13 cellular contexts compared by ENCODE assay signal in the genomic region with DNA sequence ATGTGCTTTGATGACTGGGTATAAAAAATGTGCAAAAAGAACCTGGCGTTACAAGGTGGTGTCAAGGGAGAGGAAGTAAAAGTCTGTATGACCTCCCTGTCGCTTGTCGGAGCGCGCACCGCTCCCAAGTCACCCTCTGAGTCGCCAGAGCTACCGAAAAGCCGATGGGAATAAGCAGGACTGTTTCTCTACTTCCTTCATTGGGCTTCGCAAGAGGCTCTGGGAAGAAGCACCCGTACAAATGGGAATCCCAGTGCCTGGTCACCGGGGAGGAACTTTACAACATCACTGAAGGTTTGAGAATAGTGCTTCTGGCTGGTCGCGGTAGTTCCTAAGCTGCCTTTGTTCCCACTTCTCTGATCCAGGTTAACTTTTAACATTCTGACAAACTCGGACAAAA. TPM values are rescaled to one million over a fixed set of nuclear protein-coding genes. Genes with fewer than 3 reads are reported as not detected.
DNase-seq lines count a peak whose midpoint lies in the region; ATAC-seq and TF ChIP-seq lines count a peak whose summit lies in the region.
"Had no signal": no experiment of that assay in that cellular context is flagged by ENCODE, and none has a peak within 500 bp of the region (broad histone marks: within the 10 kb centered on the region; RNA-seq: fewer than 3 reads in every experiment).

No MANE protein-coding gene starts in this region.

- no peak overlapping the region for H2AFZ ChIP-seq in trophoblast cell (ENCODE audit: insufficient read depth, low read length, poor library complexity)

- H3K4ac ChIP-seq in trophoblast cell (ENCODE audit: low read depth, low read length): no peak overlapping the region

- no peak overlapping the region for H3K18ac ChIP-seq in trophoblast cell (ENCODE audit: low read length)

- H3K27me3 Mint-ChIP-seq in T-cell: peaks cover 77 to 89% of the 10 kb centered on the region in 2 donors
- peaks cover 50 to 75% (median 62%) of the 10 kb centered on the region in 3 donors for H3K27me3 Mint-ChIP-seq in immature natural killer cell (ENCODE audit: low read depth in 3 of 3)
- peaks cover 83 to 94% of the 10 kb centered on the region in 2 donors for H3K27me3 Mint-ChIP-seq in stimulated activated naive B cell treated with anti-CD40 and anti-IgM and Interleukin-4, amounts not matched to agents 10 μg/mL and 1 μg/mL and 100 μg/mL, for 72 hours

- H3K36me3 Mint-ChIP-seq in T-cell (peaks cover 5% of the 10 kb centered on the region), immature natural killer cell (peaks cover 0 to 9% (median 0%) of the 10 kb centered on the region in 3 donors)
- H3K36me3 Mint-ChIP-seq in stimulated activated naive B cell treated with anti-CD40 and anti-IgM and Interleukin-4, amounts not matched to agents 10 μg/mL and 1 μg/mL and 100 μg/mL, for 72 hours: peaks cover 7 to 12% of the 10 kb centered on the region in 2 donors

- H3K4me3 Mint-ChIP-seq in T-cell (peak overlapping the region; percentile 74 to 88 (median 83)), immature natural killer cell (peak overlapping the region; percentile 78 to 93 (median 91))
- H3K4me3 Mint-ChIP-seq in stimulated activated naive B cell treated with anti-CD40 and anti-IgM and Interleukin-4, amounts not matched to agents 10 μg/mL and 1 μg/mL and 100 μg/mL, for 72 hours: peak overlapping the region; percentile 15 to 81

- no CpG with 5 or more reads among the region's 15 CpGs for WGBS in trophoblast cell (ENCODE audit: extremely low coverage, insufficient coverage, insufficient read length)

- in situ Hi-C loops in GM13976 (cut with MboI; ENCODE audit: low sequenced_read_pairs, unreplicated experiment): loop anchor here (10.0 to 25.0 kb wide), 2 partner anchors 74 to 388 kb away; a partner anchor contains a TSS

- no peaks in the 10 kb centered on the region for H3K79me2 ChIP-seq in trophoblast cell (ENCODE audit: control insufficient read depth, insufficient read depth, low read length, poor library complexity)

- H3K4me1 ChIP-seq in trophoblast cell (ENCODE audit: control insufficient read depth in 1 of 2, insufficient read depth in 2 of 2, low read length in 2 of 2): peaks cover 6 to 13% of the 10 kb centered on the region in 2 experiments
- H3K4me1 ChIP-seq: SJSA1 had no signal

- no peak overlapping the region for H2BK120ac ChIP-seq in trophoblast cell (ENCODE audit: insufficient read depth, low read length, poor library complexity)

- H3K36me3 ChIP-seq in trophoblast cell (ENCODE audit: control insufficient read depth in 1 of 2, insufficient read depth in 2 of 2, low read length in 2 of 2): no peaks in the 10 kb centered on the region
- H3K36me3 ChIP-seq: SJSA1 had no signal

- CTCF ChIA-PET in T-cell (lab: Charles Lee): no interaction called here

- H3K9me3 Mint-ChIP-seq in T-cell (peaks cover 0 to 10% (median 0%) of the 10 kb centered on the region in 3 donors), immature natural killer cell (peaks cover 0 to 33% (median 6%) of the 10 kb centered on the region in 6 donors)
- H3K9me3 Mint-ChIP-seq in stimulated activated naive B cell treated with anti-CD40 and anti-IgM and Interleukin-4, amounts not matched to agents 10 μg/mL and 1 μg/mL and 100 μg/mL, for 72 hours: peaks cover 0 to 13% of the 10 kb centered on the region in 2 donors

- H3K14ac ChIP-seq in trophoblast cell (ENCODE audit: low read length): no peak overlapping the region

- H3K4me1 Mint-ChIP-seq in T-cell (peaks cover 54 to 60% (median 55%) of the 10 kb centered on the region in 3 donors), immature natural killer cell (peaks cover 54 to 62% of the 10 kb centered on the region in 2 donors)
- peaks cover 26 to 55% of the 10 kb centered on the region in 2 donors for H3K4me1 Mint-ChIP-seq in stimulated activated naive B cell treated with anti-CD40 and anti-IgM and Interleukin-4, amounts not matched to agents 10 μg/mL and 1 μg/mL and 100 μg/mL, for 72 hours

- no peak overlapping the region for H2BK12ac ChIP-seq in trophoblast cell (ENCODE audit: low read length)

- H3K27ac Mint-ChIP-seq in T-cell (peak overlapping the region in 1 of 2 donors; percentile 29), immature natural killer cell (peak overlapping the region in 1 of 6 donors; percentile 6)
- peak overlapping the region; percentile 84 for H3K27ac Mint-ChIP-seq in stimulated activated naive B cell treated with anti-CD40 and anti-IgM and Interleukin-4, amounts not matched to agents 10 μg/mL and 1 μg/mL and 100 μg/mL, for 72 hours

- no peak overlapping the region for H4K12ac ChIP-seq in trophoblast cell (ENCODE audit: low read depth, low read length)

- no peak for TF ChIP-seq CTCF in GM13976 (IDR thresholded peaks at IDR 0.05; ENCODE audit: borderline replicate concordance, control extremely low read depth, extremely low read depth, insufficient read depth, missing control alignments)

- POLR2A ChIA-PET in T-cell (lab: Charles Lee): no interaction called here

- no peak overlapping the region for H3K27ac ChIP-seq in trophoblast cell (ENCODE audit: low read depth, low read length)
- H3K27ac ChIP-seq: SJSA1 had no signal

- H3K4me2 ChIP-seq in trophoblast cell (ENCODE audit: low read length): no peak overlapping the region

- H4K8ac ChIP-seq in trophoblast cell (ENCODE audit: low read depth, low read length): no peak overlapping the region

- no peak overlapping the region for H4K91ac ChIP-seq in trophoblast cell (ENCODE audit: low read depth, low read length)

- peaks cover 13% of the 10 kb centered on the region for H3K9me3 ChIP-seq in trophoblast cell (ENCODE audit: insufficient read depth, low read depth, low read length)
- H3K9me3 ChIP-seq: SJSA1 had no signal

- no peak overlapping the region for H2AK5ac ChIP-seq in trophoblast cell (ENCODE audit: low read length)

- H3K4me3 ChIP-seq in trophoblast cell (ENCODE audit: low read depth, low read length): no peak overlapping the region
- H3K4me3 ChIP-seq: SJSA1 had no signal

- no peak overlapping the region for H3K9ac ChIP-seq in trophoblast cell (ENCODE audit: low read length)

- peak; percentile 11 for DNase-seq in activated CD4-positive, alpha-beta T cell treated with anti-CD3 and anti-CD28 coated beads for 48 hours
- DNase-seq in activated CD4-positive, alpha-beta T cell treated with anti-CD3 and anti-CD28 coated beads for 1 hour: no peak
- no peak for DNase-seq in T-cell
- no peak for DNase-seq in immature natural killer cell
- no peak for DNase-seq in stimulated activated naive B cell treated with anti-CD40 and anti-IgM and Interleukin-4, amounts not matched to agents 10 μg/mL and 1 μg/mL and 100 μg/mL, for 72 hours
- DNase-seq in trophoblast cell: no peak
- no peak for DNase-seq in NAMALWA (ENCODE audit: low spot score)
- DNase-seq in GM13976 (ENCODE audit: low spot score): no peak
- DNase-seq: dorsolateral prefrontal cortex, NCI-H446 treated with DMSO at 0.1 percent for 48 hours had no signal

- H3K79me1 ChIP-seq in trophoblast cell (ENCODE audit: low read length): no peaks in the 10 kb centered on the region

- H2BK5ac ChIP-seq in trophoblast cell (ENCODE audit: low read depth, low read length, poor library complexity): no peak overlapping the region

- ATAC-seq in T-cell (replicated peaks in 1 of 4): no peak
- no peak for ATAC-seq in stimulated activated naive B cell treated with anti-CD40 and anti-IgM and Interleukin-4, amounts not matched to agents 10 μg/mL and 1 μg/mL and 100 μg/mL, for 72 hours (replicated peaks)

- peaks cover 88% of the 10 kb centered on the region for H3K27me3 ChIP-seq in trophoblast cell (ENCODE audit: insufficient read depth, low read length)
- H3K27me3 ChIP-seq: SJSA1 had no signal

- no peak overlapping the region for H3K23ac ChIP-seq in trophoblast cell (ENCODE audit: low read length)

RNA-seq across cellular contexts. Expression of a gene that starts 1.3 kb away (rescaled TPM):
- not detected for total RNA-seq in T-cell
- not detected for polyA plus RNA-seq in immature natural killer cell
- polyA plus RNA-seq in trophoblast cell (2013): 0.07 TPM in 1 of 2 replicates, not detected in the other
- total RNA-seq: SJSA1, temporal lobe had no signal
- polyA plus RNA-seq: keratinocyte had no signal
